In the genomic region with DNA sequence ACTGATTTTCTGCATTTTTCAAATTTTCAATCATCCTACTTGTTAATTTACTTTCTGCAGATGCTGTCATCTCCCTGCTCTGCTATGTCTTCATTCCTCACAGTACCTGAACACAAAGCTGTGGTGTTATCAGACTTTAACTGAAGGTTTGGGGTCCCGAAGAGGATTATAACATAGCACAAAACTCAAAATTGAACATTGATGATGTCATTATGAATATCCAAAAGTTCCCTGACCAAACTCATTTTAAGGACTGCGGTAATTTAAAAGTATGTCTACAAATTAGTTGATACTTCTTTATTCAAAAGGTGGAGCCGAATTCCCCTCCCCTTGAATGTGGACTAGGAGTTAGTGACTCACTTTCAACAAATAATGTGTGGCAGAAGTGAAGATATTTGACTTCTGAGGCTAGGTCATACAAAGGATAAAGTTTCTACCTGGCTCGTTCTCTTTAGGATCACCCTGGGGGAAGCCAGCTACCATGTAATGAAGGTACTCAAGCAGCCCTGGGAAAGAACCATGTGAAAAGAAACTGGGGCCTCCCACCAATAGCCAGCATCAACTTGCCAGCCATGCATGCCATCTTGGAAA, we compare ENCODE assay signal across 28 cellular contexts.
"Had no signal": no experiment of that assay in that cellular context is flagged by ENCODE, and none has a peak within 500 bp of the region (broad histone marks: within the 10 kb centered on the region; RNA-seq: fewer than 3 reads in every experiment).

No MANE protein-coding gene starts in this region.

- H3K9me3 Mint-ChIP-seq: activated CD4-positive, alpha-beta memory T cell treated with anti-CD3 and anti-CD28 coated beads for 36 hours; activated CD4-positive, alpha-beta T cell treated with anti-CD3 and anti-CD28 coated beads, Interleukin-2, amount 10 ng/mL, durations not matched to agents 7 days and 5 days; activated T-cell treated with anti-CD3 and anti-CD28 coated beads, Interleukin-2, amount 50 U/mL, for 72 hours; activated T-helper 2 cell treated with anti-CD3 and anti-CD28 coated beads, Interferon-gamma antibody, Interleukin-2, Interleukin-4, amounts not matched to agents 10 μg/mL and 5 μg/mL and 100 μg/mL, durations not matched to agents 14 hours and 24 hours and 36 hours; central memory CD8-positive, alpha-beta T cell had no signal

- H3K4me3 Mint-ChIP-seq: activated CD4-positive, alpha-beta memory T cell treated with anti-CD3 and anti-CD28 coated beads for 36 hours; activated CD4-positive, alpha-beta T cell treated with anti-CD3 and anti-CD28 coated beads, Interleukin-2, amount 10 ng/mL, durations not matched to agents 7 days and 5 days; activated T-cell treated with anti-CD3 and anti-CD28 coated beads, Interleukin-2, amount 50 U/mL, for 72 hours; central memory CD8-positive, alpha-beta T cell had no signal

- H3K27ac ChIP-seq: Peyer's patch, RWPE1 had no signal

- H3K9me3 ChIP-seq: MG63, Peyer's patch had no signal

- H3K36me3 ChIP-seq: MG63, Peyer's patch had no signal

- H3K4me1 ChIP-seq: Peyer's patch had no signal

- DNase-seq: activated CD4-positive, alpha-beta memory T cell treated with anti-CD3 and anti-CD28 coated beads for 36 hours; activated CD4-positive, alpha-beta T cell treated with anti-CD3 and anti-CD28 coated beads, Interleukin-2, amount 10 ng/mL, durations not matched to agents 7 days and 5 days; activated CD4-positive, CD25-positive, alpha-beta regulatory T cell; activated CD8-positive, alpha-beta memory T cell treated with anti-CD3 and anti-CD28 coated beads for 24 hours; activated gamma-delta T cell treated with Interleukin-2 at 50 U/mL for 16 hours; activated naive CD4-positive, alpha-beta T cell treated with anti-CD3 and anti-CD28 coated beads, Interleukin-2, amount 50 U/mL, for 16 hours; activated T-cell treated with anti-CD3 and anti-CD28 coated beads for 4 hours; activated T-cell treated with anti-CD3 and anti-CD28 coated beads, Interleukin-2, amount 50 U/mL, for 72 hours; aorta; MG63; MV-4-11; NCI-H1092 treated with DMSO at 0.1 percent for 48 hours; NCI-H1417 treated with DMSO at 0.1 percent for 48 hours; NCI-H1694; NCI-H2029; NCI-H2107; NCI-H345; NCI-H510A; NCI-H526 treated with DMSO at 0.1 percent for 48 hours; NCI-H82; Peyer's patch; SHP77; T-helper 2 cell; T1000 had no signal

- H3K4me1 Mint-ChIP-seq: activated CD4-positive, alpha-beta T cell treated with anti-CD3 and anti-CD28 coated beads, Interleukin-2, amount 10 ng/mL, durations not matched to agents 7 days and 5 days; central memory CD8-positive, alpha-beta T cell had no signal

- ATAC-seq: activated T-cell treated with anti-CD3 and anti-CD28 coated beads, Interleukin-2, amount 50 U/mL, for 72 hours had no signal

- H3K4me3 ChIP-seq: MG63, Peyer's patch had no signal

- H3K27me3 ChIP-seq: MG63, Peyer's patch had no signal

- FAIRE-seq: TTC549 had no signal
